Comparison of ENCODE assay signal across 14 cellular contexts in the genomic region with DNA sequence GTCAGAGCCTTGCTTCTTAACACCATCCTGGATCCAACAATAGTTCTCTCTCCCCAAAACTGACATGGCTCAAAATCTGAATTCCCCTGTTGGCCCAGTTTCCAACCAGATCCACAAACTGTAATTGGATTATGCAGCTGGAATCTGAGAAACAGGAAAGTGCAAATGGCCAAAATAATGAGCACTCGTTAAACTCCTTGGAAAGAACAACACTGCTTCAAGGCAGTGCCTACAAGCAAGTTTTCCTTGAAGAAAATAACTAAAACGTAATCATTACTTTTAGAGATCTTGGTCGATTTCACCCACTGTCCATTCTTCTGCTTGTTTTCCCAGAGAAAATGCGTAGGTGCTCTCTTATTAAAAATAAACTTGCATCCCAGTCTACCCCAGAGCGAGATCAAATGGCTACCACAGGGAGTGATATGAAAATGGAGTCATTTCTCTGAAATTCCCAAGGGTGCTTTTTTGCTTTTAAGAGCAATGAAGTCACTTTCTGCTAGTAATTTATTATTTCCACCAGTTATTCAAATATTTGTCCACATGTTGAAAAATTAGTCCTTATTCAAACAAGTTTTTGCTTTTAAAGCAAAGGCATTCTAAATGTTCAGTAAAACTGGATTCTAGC.
"Had no signal": no experiment of that assay in that cellular context is flagged by ENCODE, and none has a peak within 500 bp of the region (broad histone marks: within the 10 kb centered on the region; RNA-seq: fewer than 3 reads in every experiment).

No MANE protein-coding gene starts in this region.

- H3K9me3 ChIP-seq: heart left ventricle, mucosa of descending colon, sigmoid colon had no signal

- H3K27me3 ChIP-seq: heart left ventricle, sigmoid colon had no signal

- H3K4me3 ChIP-seq: heart left ventricle, lung, mucosa of descending colon, sigmoid colon had no signal

- ATAC-seq: effector memory CD8-positive, alpha-beta T cell; mucosa of descending colon; natural killer cell had no signal

- H3K36me3 ChIP-seq: heart left ventricle, sigmoid colon had no signal

- DNase-seq: activated CD4-positive, alpha-beta T cell treated with anti-CD3 and anti-CD28 coated beads, Interleukin-2, amount 50 U/mL, for 1 hour; activated naive CD4-positive, alpha-beta T cell treated with anti-CD3 and anti-CD28 coated beads, Interleukin-2, amount 10 ng/mL, durations not matched to agents 7 days and 5 days; cortex of kidney; effector memory CD8-positive, alpha-beta T cell; foreskin melanocyte; heart left ventricle; kidney; mucosa of descending colon; natural killer cell; occipital lobe; sigmoid colon; stimulated activated CD4-positive, alpha-beta T cell treated with anti-CD3 and anti-CD28 coated beads, Interleukin-2, amount 100 ng/mL, for 48 hours; stimulated activated naive CD4-positive, alpha-beta T cell treated with Interleukin-2 at 50 U/mL for 16 hours had no signal
